17 cellular contexts compared by ENCODE assay signal in the genomic region with DNA sequence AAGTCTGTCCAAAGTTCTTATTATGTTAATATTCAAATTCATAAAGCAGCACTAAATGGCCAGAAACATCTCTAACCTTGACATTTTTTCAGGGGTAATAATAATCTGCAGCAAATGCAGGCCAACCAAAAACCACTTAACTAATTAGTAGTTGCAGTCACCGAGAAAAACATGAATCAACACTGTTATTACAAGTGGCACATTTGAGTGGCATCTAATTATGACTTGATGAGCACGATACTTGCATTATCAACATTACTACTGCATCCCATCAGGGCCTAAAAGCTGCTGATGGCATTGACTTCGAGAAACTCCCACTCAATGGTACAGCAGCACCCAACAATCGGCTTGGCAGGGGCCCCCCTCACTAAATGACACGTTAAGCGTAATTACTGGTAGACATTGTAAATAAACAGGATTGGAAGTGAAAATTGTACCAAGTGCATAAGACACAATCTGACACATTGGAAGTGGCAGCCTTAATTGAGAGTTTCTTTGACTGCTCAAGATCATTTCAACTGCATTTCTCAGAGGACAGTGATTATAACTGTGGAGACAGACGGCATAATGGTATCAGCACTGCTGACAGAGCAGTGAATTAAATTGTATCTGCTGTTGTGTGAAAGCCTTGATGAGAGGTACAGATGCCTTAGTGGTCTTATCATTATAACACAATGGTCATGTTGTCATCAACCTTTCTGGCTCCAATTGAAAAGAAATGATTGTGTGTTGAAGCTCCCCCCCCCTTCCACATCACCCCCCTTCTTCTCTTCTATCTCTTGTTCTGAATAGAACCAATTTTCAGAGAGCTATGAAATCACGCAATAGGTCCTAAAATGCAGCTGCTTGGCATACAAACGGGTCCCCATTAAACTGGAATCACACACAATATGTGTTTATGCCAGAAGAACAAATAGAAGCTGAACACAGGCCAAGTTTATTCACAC. TPM values are rescaled to one million over a fixed set of nuclear protein-coding genes. Genes with fewer than 3 reads are reported as not detected.
DNase-seq lines count a peak whose midpoint lies in the region; ATAC-seq and TF ChIP-seq lines count a peak whose summit lies in the region.
"Had no signal": no experiment of that assay in that cellular context is flagged by ENCODE, and none has a peak within 500 bp of the region (broad histone marks: within the 10 kb centered on the region; RNA-seq: fewer than 3 reads in every experiment).

No MANE protein-coding gene starts in this region.

- no peaks in the 10 kb centered on the region for H3K36me3 ChIP-seq in testis (ENCODE audit: low read depth, missing control alignments)
- H3K36me3 ChIP-seq in naive thymus-derived CD4-positive, alpha-beta T cell (ENCODE audit: control insufficient read depth in 2 of 3, insufficient read depth in 3 of 3, low read length in 3 of 3) = no peaks in the 10 kb centered on the region
- H3K36me3 ChIP-seq: neutrophil had no signal

- H3K4me3 Mint-ChIP-seq in naive thymus-derived CD4-positive, alpha-beta T cell = no peak overlapping the region
- H3K4me3 Mint-ChIP-seq: activated CD8-positive, alpha-beta T cell treated with anti-CD3 and anti-CD28 coated beads for 36 hours; H9; stimulated activated naive CD8-positive, alpha-beta T cell treated with anti-CD3 and anti-CD28 coated beads, Interleukin-15, amount 100 ng/mL, for 72 hours had no signal

- H3K4me1 Mint-ChIP-seq in naive thymus-derived CD4-positive, alpha-beta T cell = no peaks in the 10 kb centered on the region
- H3K4me1 Mint-ChIP-seq: H9; stimulated activated naive CD8-positive, alpha-beta T cell treated with anti-CD3 and anti-CD28 coated beads, Interleukin-15, amount 100 ng/mL, for 72 hours had no signal

- WGBS in testis, 2 donors = 51 to 65% methylated on average over 9 of the region's 9 CpGs

- H3K36me3 Mint-ChIP-seq in naive thymus-derived CD4-positive, alpha-beta T cell = no peaks in the 10 kb centered on the region

- H3K27me3 Mint-ChIP-seq in naive thymus-derived CD4-positive, alpha-beta T cell = peaks cover 0 to 15% (median 7%) of the 10 kb centered on the region in 5 donors
- H3K27me3 Mint-ChIP-seq: stimulated activated naive CD8-positive, alpha-beta T cell treated with anti-CD3 and anti-CD28 coated beads, Interleukin-15, amount 100 ng/mL, for 72 hours had no signal

- POLR2A ChIA-PET in naive thymus-derived CD4-positive, alpha-beta T cell (lab: Charles Lee) = no interaction called here

- peaks cover 5% of the 10 kb centered on the region for H3K4me1 ChIP-seq in testis
- no peaks in the 10 kb centered on the region for H3K4me1 ChIP-seq in naive thymus-derived CD4-positive, alpha-beta T cell (ENCODE audit: control insufficient read depth in 2 of 2, insufficient read depth in 2 of 2, low read length in 2 of 2)

- TF ChIP-seq POLR2A in testis (IDR thresholded peaks at IDR 0.05) = no peak

- intact Hi-C loops in testis (cut with DNase I; ENCODE audit: low total_unique reads) = no loop called here
- intact Hi-C loops in naive thymus-derived CD4-positive, alpha-beta T cell (cut with micrococcal nuclease) = no loop called here

- no peak overlapping the region for H3K4me3 ChIP-seq in testis
- no peak overlapping the region for H3K4me3 ChIP-seq in naive thymus-derived CD4-positive, alpha-beta T cell (ENCODE audit: low read length)
- H3K4me3 ChIP-seq: lung, skin epidermis had no signal

- H3K9me3 Mint-ChIP-seq in naive thymus-derived CD4-positive, alpha-beta T cell = peaks cover 0 to 1% (median 0%) of the 10 kb centered on the region in 11 donors
- H3K9me3 Mint-ChIP-seq: activated CD8-positive, alpha-beta T cell treated with anti-CD3 and anti-CD28 coated beads for 36 hours; H9; stimulated activated naive CD8-positive, alpha-beta T cell treated with anti-CD3 and anti-CD28 coated beads, Interleukin-15, amount 100 ng/mL, for 72 hours had no signal

- H3K9me3 ChIP-seq in testis = no peaks in the 10 kb centered on the region
- no peaks in the 10 kb centered on the region for H3K9me3 ChIP-seq in naive thymus-derived CD4-positive, alpha-beta T cell (ENCODE audit: control insufficient read depth in 2 of 3, low read length in 3 of 3)
- H3K9me3 ChIP-seq: neutrophil had no signal

- no peak for TF ChIP-seq CTCF in testis (IDR thresholded peaks at IDR 0.05)

- no peak for ATAC-seq in naive thymus-derived CD4-positive, alpha-beta T cell
- ATAC-seq: activated CD8-positive, alpha-beta T cell treated with anti-CD3 and anti-CD28 coated beads for 36 hours; stimulated activated naive CD8-positive, alpha-beta T cell treated with anti-CD3 and anti-CD28 coated beads, Interleukin-15, amount 100 ng/mL, for 72 hours had no signal

- CTCF ChIA-PET in naive thymus-derived CD4-positive, alpha-beta T cell (lab: Charles Lee) = no interaction called here

- no peak overlapping the region for H3K27ac Mint-ChIP-seq in naive thymus-derived CD4-positive, alpha-beta T cell
- H3K27ac Mint-ChIP-seq: activated CD8-positive, alpha-beta T cell treated with anti-CD3 and anti-CD28 coated beads for 36 hours; H9; stimulated activated naive CD8-positive, alpha-beta T cell treated with anti-CD3 and anti-CD28 coated beads, Interleukin-15, amount 100 ng/mL, for 72 hours had no signal

- peak; percentile 38 for DNase-seq in NCI-H2107 treated with DMSO at 0.1 percent for 48 hours (lab: John Stamatoyannopoulos, UW; ENCODE audit: unreplicated experiment)
- DNase-seq in NCI-H2107 (lab: John Stamatoyannopoulos, UW) = no peak
- DNase-seq in NCI-H345 (lab: John Stamatoyannopoulos, UW) = peak; percentile 79
- DNase-seq in globus pallidus (ENCODE audit: low spot score) = peak; percentile 99
- DNase-seq in testis = peak; percentile 37
- no peak for DNase-seq in naive thymus-derived CD4-positive, alpha-beta T cell
- DNase-seq in SKM-1 treated with dmso at 0.1 percent for 144 hours (lab: John Stamatoyannopoulos, UW; ENCODE audit: unreplicated experiment) = no peak
- no peak for DNase-seq in cerebellar nuclear complex (lab: John Stamatoyannopoulos, UW)
- DNase-seq: activated CD8-positive, alpha-beta T cell treated with anti-CD3 and anti-CD28 coated beads for 36 hours; H9; NCI-H524; stimulated activated naive CD8-positive, alpha-beta T cell treated with anti-CD3 and anti-CD28 coated beads, Interleukin-15, amount 100 ng/mL, for 72 hours had no signal

- H3K27ac ChIP-seq in testis = peak overlapping the region; percentile 34 to 36
- no peak overlapping the region for H3K27ac ChIP-seq in naive thymus-derived CD4-positive, alpha-beta T cell (ENCODE audit: low read depth, low read length)
- H3K27ac ChIP-seq: HL-60, KMS-11, neutrophil, skin epidermis had no signal

- H3K27me3 ChIP-seq in testis = no peaks in the 10 kb centered on the region
- no peaks in the 10 kb centered on the region for H3K27me3 ChIP-seq in naive thymus-derived CD4-positive, alpha-beta T cell (ENCODE audit: control insufficient read depth in 2 of 2, insufficient read depth in 2 of 2, low read length in 2 of 2)
- H3K27me3 ChIP-seq: neutrophil had no signal

RNA-seq across cellular contexts. Expression of gene SHTN1, which starts 43.4 kb away (rescaled TPM):
- 10 to 100 TPM; 71.0 to 77.3 TPM for total RNA-seq in testis
- polyA plus RNA-seq in testis (ENCODE audit: insufficient read depth, low read depth, low replicate concordance) = 21.9 TPM
- total RNA-seq in naive thymus-derived CD4-positive, alpha-beta T cell = 10 to 100 TPM in 1 of 5 experiments, under 1 TPM in 4; 0.15 to 18.3 (median 0.59) TPM
- polyA plus RNA-seq in naive thymus-derived CD4-positive, alpha-beta T cell = under 1 TPM in 1 of 2 donors, not detected in 1; 0.07 TPM
- total RNA-seq: activated CD8-positive, alpha-beta T cell treated with anti-CD3 and anti-CD28 coated beads for 36 hours had no signal

Comparison
In these comparisons a context has a peak if more than half of its experiments do, and no peak if none do; other contexts are left out.
1. DNase-seq: peak in NCI-H2107 treated with DMSO at 0.1 percent for 48 hours (single experiment), NCI-H345 (single experiment), globus pallidus (single experiment) and testis (single experiment); none in NCI-H2107 (single experiment), naive thymus-derived CD4-positive, alpha-beta T cell (0 of 9), SKM-1 treated with dmso at 0.1 percent for 144 hours (single experiment) and cerebellar nuclear complex (0 of 2).